8 cellular contexts compared by ENCODE assay signal in genomic region chr1:10909697-10910489, GRCh38.
DNase-seq lines count a peak whose midpoint lies in the region; ATAC-seq and TF ChIP-seq lines count a peak whose summit lies in the region.

No MANE protein-coding gene starts in this region.

- TF ChIP-seq CTCF in fibroblast of pulmonary artery (IDR thresholded peaks at IDR 0.05; ENCODE audit: low read length, missing control alignments): peak; percentile 17

- no peak for ATAC-seq in GM18909 (IDR thresholded peaks at IDR 0.05; ENCODE audit: poor library complexity, unreplicated experiment)

- H3K4me3 ChIP-seq in fibroblast of pulmonary artery (replicated peaks; ENCODE audit: low read depth, low read length): no peak overlapping the region

- DNase-seq in NK-92 treated with Interleukin-12 subunit alpha and Interleukin-12 subunit beta, amount 100 ng/mL, for 24 hours (lab: John Stamatoyannopoulos, UW): peak; percentile 59
- DNase-seq in NK-92 (lab: John Stamatoyannopoulos, UW; ENCODE audit: unreplicated experiment) (no peak), NCI-H510A treated with DMSO at 0.1 percent for 48 hours (lab: John Stamatoyannopoulos, UW) (peak; percentile 84), activated T-cell treated with anti-CD3 and anti-CD28 coated beads for 1 hour (ENCODE audit: low read depth) (peak; percentile 76), fibroblast of pulmonary artery (ENCODE audit: low read depth) (peak; percentile 13), globus pallidus (ENCODE audit: low spot score) (no peak)
- peak; percentile 37 to 67 for DNase-seq in stimulated activated CD4-positive, alpha-beta T cell treated with anti-CD3 and anti-CD28 coated beads, Interleukin-12 subunit alpha, Interleukin-12 subunit beta, amount 100 ng/mL, for 24 hours (ENCODE audit: low read depth in 2 of 2)

Comparison
In these comparisons a context has a peak if more than half of its experiments do, and no peak if none do; other contexts are left out.
1. DNase-seq: peak in NK-92 treated with Interleukin-12 subunit alpha and Interleukin-12 subunit beta, amount 100 ng/mL, for 24 hours (single experiment), NCI-H510A treated with DMSO at 0.1 percent for 48 hours (single experiment), activated T-cell treated with anti-CD3 and anti-CD28 coated beads for 1 hour (single experiment), fibroblast of pulmonary artery (single experiment) and stimulated activated CD4-positive, alpha-beta T cell treated with anti-CD3 and anti-CD28 coated beads, Interleukin-12 subunit alpha, Interleukin-12 subunit beta, amount 100 ng/mL, for 24 hours (2 of 2); none in NK-92 (single experiment) and globus pallidus (single experiment).